ENCODE assay signal across 29 cellular contexts in genomic region chr3:52361011-52361410, GRCh38.
"Had no signal": no experiment of that assay in that cellular context is flagged by ENCODE, and none has a peak within 500 bp of the region (broad histone marks: within the 10 kb centered on the region; RNA-seq: fewer than 3 reads in every experiment).

No MANE protein-coding gene starts in this region.

- H2AFZ ChIP-seq: neural progenitor cell had no signal

- H3K36me3 ChIP-seq: neural progenitor cell, pancreas, right atrium auricular region, uterus had no signal

- FAIRE-seq: pancreas, small intestine had no signal

- H3K27me3 Mint-ChIP-seq: naive B cell; stimulated activated naive B cell treated with anti-CD40 and anti-IgM and Interleukin-4, amounts not matched to agents 10 μg/mL and 1 μg/mL and 100 μg/mL, for 72 hours; stimulated activated naive CD8-positive, alpha-beta T cell treated with anti-CD3 and anti-CD28 coated beads, Interleukin-15, Interleukin-2, amounts not matched to agents 100 ng/mL and 50 ng/mL, for 24 hours; type B pancreatic cell had no signal

- DNase-seq: naive B cell; natural killer cell; nucleus accumbens; retina; right lobe of liver; sigmoid colon; small intestine; stimulated activated CD4-positive, alpha-beta T cell treated with anti-CD3 and anti-CD28 coated beads, Interleukin-15, amount 100 ng/mL, for 24 hours; stimulated activated CD4-positive, alpha-beta T cell treated with anti-CD3 and anti-CD28 coated beads, Interleukin-2, amount 100 ng/mL, for 24 hours; stimulated activated CD4-positive, alpha-beta T cell treated with anti-CD3 and anti-CD28 coated beads, Interleukin-2, amount 100 ng/mL, for 48 hours; stimulated activated CD4-positive, alpha-beta T cell treated with anti-CD3 and anti-CD28 coated beads, Interleukin-4, amount 100 ng/mL, for 24 hours; stimulated activated naive B cell treated with anti-CD40 and anti-IgM and Interleukin-4, amounts not matched to agents 10 μg/mL and 1 μg/mL and 100 μg/mL, for 72 hours; stimulated activated naive CD4-positive, alpha-beta T cell treated with Interleukin-2 at 50 U/mL for 16 hours; substantia nigra; testis; tibial artery; transverse colon; upper lobe of right lung; uterus had no signal

- H3K4me3 ChIP-seq: neural progenitor cell, pancreas, prostate gland, right atrium auricular region, right lobe of liver, sigmoid colon, suprapubic skin, testis, tibial artery, transverse colon, upper lobe of right lung, uterus had no signal

- H3K27ac Mint-ChIP-seq: natural killer cell; nephron; neural progenitor cell; stimulated activated effector memory CD8-positive, alpha-beta T cell treated with anti-CD3 and anti-CD28 coated beads, Interleukin-12 subunit alpha, Interleukin-12 subunit beta, amount 100 ng/mL, for 72 hours; stimulated activated naive B cell treated with anti-CD40 and anti-IgM and Interleukin-4, amounts not matched to agents 10 μg/mL and 1 μg/mL and 100 μg/mL, for 72 hours; stimulated activated naive CD8-positive, alpha-beta T cell treated with anti-CD3 and anti-CD28 coated beads, Interleukin-15, Interleukin-2, amounts not matched to agents 100 ng/mL and 50 ng/mL, for 24 hours; type B pancreatic cell had no signal

- H3K4me1 ChIP-seq: pancreas, prostate gland, right atrium auricular region, right lobe of liver, sigmoid colon, suprapubic skin, testis, tibial artery, transverse colon, upper lobe of right lung, uterus had no signal

- H3K4me3 Mint-ChIP-seq: naive B cell; natural killer cell; nephron; neural progenitor cell; stimulated activated effector memory CD8-positive, alpha-beta T cell treated with anti-CD3 and anti-CD28 coated beads, Interleukin-12 subunit alpha, Interleukin-12 subunit beta, amount 100 ng/mL, for 72 hours; stimulated activated naive B cell treated with anti-CD40 and anti-IgM and Interleukin-4, amounts not matched to agents 10 μg/mL and 1 μg/mL and 100 μg/mL, for 72 hours; stimulated activated naive CD8-positive, alpha-beta T cell treated with anti-CD3 and anti-CD28 coated beads, Interleukin-15, Interleukin-2, amounts not matched to agents 100 ng/mL and 50 ng/mL, for 24 hours; type B pancreatic cell had no signal

- ATAC-seq: natural killer cell; pancreas; right lobe of liver; stimulated activated effector memory CD8-positive, alpha-beta T cell treated with anti-CD3 and anti-CD28 coated beads, Interleukin-12 subunit alpha, Interleukin-12 subunit beta, amount 100 ng/mL, for 72 hours; stimulated activated naive B cell treated with anti-CD40 and anti-IgM and Interleukin-4, amounts not matched to agents 10 μg/mL and 1 μg/mL and 100 μg/mL, for 72 hours; upper lobe of right lung had no signal

- H3K9me3 Mint-ChIP-seq: naive B cell; natural killer cell; nephron; neural progenitor cell; stimulated activated effector memory CD8-positive, alpha-beta T cell treated with anti-CD3 and anti-CD28 coated beads, Interleukin-12 subunit alpha, Interleukin-12 subunit beta, amount 100 ng/mL, for 72 hours; stimulated activated naive B cell treated with anti-CD40 and anti-IgM and Interleukin-4, amounts not matched to agents 10 μg/mL and 1 μg/mL and 100 μg/mL, for 72 hours; stimulated activated naive CD8-positive, alpha-beta T cell treated with anti-CD3 and anti-CD28 coated beads, Interleukin-15, Interleukin-2, amounts not matched to agents 100 ng/mL and 50 ng/mL, for 24 hours; type B pancreatic cell had no signal

- H3K27me3 ChIP-seq: neural progenitor cell, neutrophil, pancreas, right atrium auricular region, right lobe of liver, sigmoid colon, suprapubic skin, testis, tibial artery, transverse colon, upper lobe of right lung, uterus had no signal

- H3K9me3 ChIP-seq: neutrophil, pancreas, prostate gland, right atrium auricular region, right lobe of liver, sigmoid colon, suprapubic skin, testis, tibial artery, transverse colon, upper lobe of right lung, uterus had no signal

- H3K4me2 ChIP-seq: neural progenitor cell had no signal

- H3K9ac ChIP-seq: neural progenitor cell had no signal

- H3K27ac ChIP-seq: neural progenitor cell, neutrophil, pancreas, prostate gland, right atrium auricular region, right lobe of liver, sigmoid colon, suprapubic skin, testis, tibial artery, transverse colon, upper lobe of right lung, uterus had no signal

- H3K4me1 Mint-ChIP-seq: natural killer cell; nephron; neural progenitor cell; stimulated activated effector memory CD8-positive, alpha-beta T cell treated with anti-CD3 and anti-CD28 coated beads, Interleukin-12 subunit alpha, Interleukin-12 subunit beta, amount 100 ng/mL, for 72 hours; stimulated activated naive B cell treated with anti-CD40 and anti-IgM and Interleukin-4, amounts not matched to agents 10 μg/mL and 1 μg/mL and 100 μg/mL, for 72 hours had no signal
